8 cellular contexts compared by ENCODE assay signal in genomic region chr6:7138111-7138510, GRCh38. TPM values are rescaled to one million over a fixed set of nuclear protein-coding genes. Genes with fewer than 3 reads are reported as not detected.
A peak's percentile ranks its signal among the peaks of the same experiment; 100 is the strongest.
DNase-seq lines count a peak whose midpoint lies in the region; ATAC-seq and TF ChIP-seq lines count a peak whose summit lies in the region.

No MANE protein-coding gene starts in this region.

- H3K27me3 Mint-ChIP-seq in effector memory CD8-positive, alpha-beta T cell = no peaks in the 10 kb centered on the region

- 21 to 49% (median 27%) methylated on average over 2 of the region's 2 CpGs for WGBS in psoas muscle, 3 donors

- peaks cover 27 to 47% of the 10 kb centered on the region in 2 donors for H3K4me1 Mint-ChIP-seq in effector memory CD8-positive, alpha-beta T cell (ENCODE audit: low read depth in 2 of 2)

- no TSS peak for BruUV-seq in PC-3 (replicated peaks; lab: Mats Ljungman, UMichigan)

- POLR2A ChIA-PET in PC-3 (lab: Charles Lee; ENCODE audit: unreplicated experiment) = interaction anchor here (0.6 to 0.7 kb wide), 2 partner anchors 8 to 230 kb away, joined by 3 to 4 read pairs; no protein-coding TSS in a partner anchor

- H3K4me2 ChIP-seq in PC-3 (ENCODE audit: low read length) = 0 out of 2 replicates have a peak overlapping the region, but pooled peaks have one; percentile 25

- H2AFZ ChIP-seq in PC-3 (ENCODE audit: low read length) = no peak overlapping the region

- H3K36me3 Mint-ChIP-seq in effector memory CD8-positive, alpha-beta T cell (ENCODE audit: insufficient read depth) = peaks cover 2% of the 10 kb centered on the region

- ATAC-seq in PC-3 (no peak), psoas muscle (no peak), HG03175 (IDR thresholded peaks at IDR 0.05; ENCODE audit: unreplicated experiment) (no peak), HG02610 (IDR thresholded peaks at IDR 0.05; ENCODE audit: unreplicated experiment) (no peak)
- no peak for ATAC-seq in effector memory CD8-positive, alpha-beta T cell (replicated peaks)

- H3K9ac ChIP-seq in PC-3 (ENCODE audit: low read length) = no peak overlapping the region

- peak overlapping the region in 1 of 2 donors; percentile 76 for H3K4me3 Mint-ChIP-seq in effector memory CD8-positive, alpha-beta T cell

- H3K9me3 Mint-ChIP-seq in effector memory CD8-positive, alpha-beta T cell = no peaks in the 10 kb centered on the region

- H3F3A ChIP-seq in PC-3 (ENCODE audit: low read length, unreplicated experiment) = no peaks in the 10 kb centered on the region

- H3K9me2 ChIP-seq in PC-3 (replicated peaks; ENCODE audit: low read length) = no peaks in the 10 kb centered on the region

- intact Hi-C loops in PC-3 (cut with micrococcal nuclease) (no loop called here), psoas muscle (cut with DNase I) (loop anchor here (5.0 to 10.0 kb wide), 2 partner anchors 79 to 403 kb away; no protein-coding TSS in a partner anchor)

- H3K27ac ChIP-seq in PC-3 (ENCODE audit: low read length) (peak overlapping the region; percentile 35), psoas muscle (peak overlapping the region; percentile 99)

- CTCF ChIA-PET in PC-3 (lab: Charles Lee) = interaction anchor here (0.6 kb wide), 1 partner anchor 12 kb away, joined by 3 read pairs; no protein-coding TSS in a partner anchor

- no peak for TF ChIP-seq CTCF in PC-3 (conservative IDR thresholded peaks at IDR 0.05; ENCODE audit: low read depth, low read length)
- no peak for TF ChIP-seq CTCF in psoas muscle (IDR thresholded peaks at IDR 0.05)

- H3K9me3 ChIP-seq in PC-3 (ENCODE audit: low read length) = no peaks in the 10 kb centered on the region
- no peaks in the 10 kb centered on the region for H3K9me3 ChIP-seq in psoas muscle

- H3K79me2 ChIP-seq in PC-3 (ENCODE audit: low read length) = peaks cover 98% of the 10 kb centered on the region

- H3K4me1 ChIP-seq in PC-3 (ENCODE audit: insufficient read depth, low read length) (peaks cover 39% of the 10 kb centered on the region), psoas muscle (peaks cover 82% of the 10 kb centered on the region)

- H3K36me3 ChIP-seq in PC-3 (ENCODE audit: low read depth, low read length) (no peaks in the 10 kb centered on the region), psoas muscle (ENCODE audit: insufficient read depth in 1 of 2, low read depth in 1 of 2) (no peaks in the 10 kb centered on the region)

- peak overlapping the region; percentile 90 to 91 for H3K27ac Mint-ChIP-seq in effector memory CD8-positive, alpha-beta T cell

- DNase-seq in PC-3 = no peak
- DNase-seq in effector memory CD8-positive, alpha-beta T cell = no peak
- no peak for DNase-seq in psoas muscle
- DNase-seq in pons (ENCODE audit: low spot score) = no peak
- no peak for DNase-seq in cortex of kidney (lab: John Stamatoyannopoulos, UW)

- H4K20me1 ChIP-seq in PC-3 (ENCODE audit: low read length) = peaks cover 8% of the 10 kb centered on the region; the same call in 1 of the 2 replicates

- H3K27me3 ChIP-seq in PC-3 (ENCODE audit: low read length) (no peaks in the 10 kb centered on the region), psoas muscle (ENCODE audit: insufficient read depth in 3 of 3, low read length in 2 of 3) (no peaks in the 10 kb centered on the region)

- H3K4me3 ChIP-seq in GM08714 (ENCODE audit: low read length) (peak overlapping the region; percentile 13; the same call in 1 of the 2 replicates), PC-3 (ENCODE audit: low read length) (no peak overlapping the region), psoas muscle (peak overlapping the region; percentile 50)

RNA-seq across cellular contexts. Expression of gene RREB1, which starts 30.4 kb away (rescaled TPM):
- total RNA-seq in PC-3 (2014; rRNA removed) (26.0 and 31.8 TPM in 2 replicates), psoas muscle (10 to 100 TPM; 32.7 to 49.4 (median 39.6) TPM)
- 10 to 100 TPM in 1 of 3 donors, 1 to 10 TPM in 2; 4.6 to 15.1 (median 8.9) TPM for polyA plus RNA-seq in psoas muscle
